Comparison of ENCODE assay signal across 23 cellular contexts in the genomic region with DNA sequence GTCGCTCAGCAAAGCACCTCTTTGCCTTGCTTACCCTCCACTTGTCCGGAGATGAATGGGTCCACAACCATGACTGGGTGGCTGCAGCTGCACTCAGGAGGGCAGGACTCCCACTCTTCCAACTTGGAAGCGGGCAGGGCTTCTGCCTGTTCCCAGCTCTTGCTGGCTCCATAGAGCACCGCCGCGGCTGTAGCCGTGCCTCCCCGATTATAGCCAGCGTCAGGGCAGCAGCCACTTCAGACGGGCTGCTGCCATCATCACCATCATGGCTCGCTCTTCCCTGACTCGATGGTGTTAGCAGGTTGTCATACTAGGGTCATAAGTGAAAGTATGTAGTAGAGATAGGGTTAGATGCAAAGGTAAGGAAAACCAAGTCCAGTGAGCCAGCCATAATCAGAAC.
"Had no signal": no experiment of that assay in that cellular context is flagged by ENCODE, and none has a peak within 500 bp of the region (broad histone marks: within the 10 kb centered on the region; RNA-seq: fewer than 3 reads in every experiment).

No MANE protein-coding gene starts in this region.

- DNase-seq: activated CD4-positive, alpha-beta T cell treated with anti-CD3 and anti-CD28 coated beads for 48 hours; activated CD4-positive, alpha-beta T cell treated with anti-CD3 and anti-CD28 coated beads, Interleukin-2, amount 50 U/mL, for 4 hours; activated CD8-positive, alpha-beta memory T cell treated with anti-CD3 and anti-CD28 coated beads, Interleukin-2, amount 50 U/mL, for 48 hours; activated CD8-positive, alpha-beta T cell treated with anti-CD3 and anti-CD28 coated beads, Interleukin-2, amount 10 ng/mL, durations not matched to agents 7 days and 5 days; activated naive CD4-positive, alpha-beta T cell treated with anti-CD3 and anti-CD28 coated beads, Interleukin-2, amount 50 U/mL, for 16 hours; activated T-cell treated with anti-CD3 and anti-CD28 coated beads, Interleukin-2, amount 50 U/mL, for 1 hour; aorta; caudate nucleus; MG63; NCI-H1092 treated with DMSO at 0.1 percent for 48 hours; NCI-H1417 treated with DMSO at 0.1 percent for 48 hours; NCI-H1694 treated with DMSO at 0.1 percent for 48 hours; NCI-H2029 treated with DMSO at 0.1 percent for 48 hours; NCI-H510A treated with DMSO at 0.1 percent for 48 hours; NCI-H69; NK-92 treated with Interleukin-12 subunit alpha and Interleukin-12 subunit beta, amount 100 ng/mL, for 24 hours; OCI-M1; RPMI8226 had no signal

- H3K27ac ChIP-seq: breast epithelium, SK-N-MC had no signal

- H3K27me3 ChIP-seq: breast epithelium, MG63 had no signal

- H3K4me3 ChIP-seq: breast epithelium, MG63, SK-N-MC had no signal

- H3K9me3 ChIP-seq: MG63 had no signal

- H3K4me3 Mint-ChIP-seq: activated CD8-positive, alpha-beta T cell treated with anti-CD3 and anti-CD28 coated beads, Interleukin-2, amount 10 ng/mL, durations not matched to agents 7 days and 5 days had no signal

- ATAC-seq: activated CD4-positive, CD25-positive, alpha-beta regulatory T cell treated with anti-CD3 and anti-CD28 coated beads, Interleukin-2, amount 50 U/mL, for 24 hours; activated CD8-positive, alpha-beta T cell treated with anti-CD3 and anti-CD28 coated beads, Interleukin-2, amount 10 ng/mL, durations not matched to agents 7 days and 5 days; Panc1; Right ventricle myocardium inferior had no signal

- H3K27ac Mint-ChIP-seq: activated CD8-positive, alpha-beta T cell treated with anti-CD3 and anti-CD28 coated beads, Interleukin-2, amount 10 ng/mL, durations not matched to agents 7 days and 5 days had no signal
